ENCODE assay signal across 10 cellular contexts in the genomic region with DNA sequence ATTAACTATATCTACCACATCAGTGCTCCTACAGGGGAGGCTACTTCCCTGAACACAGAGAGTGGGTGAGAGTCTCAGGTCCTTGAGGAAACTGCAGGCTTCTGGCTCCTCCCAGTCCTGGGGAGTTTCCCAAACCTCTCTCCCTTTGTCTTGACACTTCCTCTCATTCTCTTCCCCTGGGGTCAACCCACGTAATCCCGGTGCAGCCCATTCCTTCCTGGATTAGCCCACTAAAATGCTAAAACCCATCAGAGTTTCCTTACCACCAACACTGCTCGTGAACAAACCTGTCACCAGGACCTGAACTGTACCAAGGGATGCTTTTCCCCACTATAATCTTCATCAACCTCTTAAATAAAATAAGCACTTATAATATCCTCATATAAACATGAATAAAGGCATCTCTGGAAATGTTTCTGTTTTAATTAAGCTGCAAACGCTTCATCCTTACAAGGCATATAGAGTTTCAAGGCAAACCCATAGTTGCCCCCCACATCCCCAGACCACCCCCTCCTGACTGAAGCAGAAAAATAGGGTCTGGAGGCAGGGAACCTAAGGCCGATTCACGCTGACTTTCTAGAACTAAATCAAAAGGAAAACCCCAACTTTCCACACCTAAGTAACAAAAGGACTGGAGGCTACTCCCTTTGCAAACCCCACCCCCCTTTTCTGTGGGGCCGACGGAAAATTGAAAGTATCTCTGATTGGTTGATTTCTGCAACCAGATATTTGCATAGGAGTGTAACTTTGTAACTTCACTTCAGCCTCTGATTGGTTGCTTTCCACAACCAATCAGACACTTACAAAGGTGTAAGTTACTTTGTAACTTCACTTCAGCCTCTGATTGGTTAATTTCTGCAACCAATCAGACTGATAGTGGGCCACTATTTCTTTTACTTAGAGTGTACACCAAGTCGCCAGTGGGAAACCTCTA. TPM values are rescaled to one million over a fixed set of nuclear protein-coding genes. Genes with fewer than 3 reads are reported as not detected.
DNase-seq lines count a peak whose midpoint lies in the region; ATAC-seq and TF ChIP-seq lines count a peak whose summit lies in the region.
"Had no signal": no experiment of that assay in that cellular context is flagged by ENCODE, and none has a peak within 500 bp of the region (broad histone marks: within the 10 kb centered on the region; RNA-seq: fewer than 3 reads in every experiment).

No MANE protein-coding gene starts in this region.

- no peak for TF ChIP-seq POLR2A in testis (IDR thresholded peaks at IDR 0.05)

- peaks cover 5% of the 10 kb centered on the region for H3K4me1 ChIP-seq in right cardiac atrium (ENCODE audit: control insufficient read depth, insufficient read depth, low read length)
- peaks cover 12% of the 10 kb centered on the region for H3K4me1 ChIP-seq in testis

- ATAC-seq in activated T-cell treated with anti-CD3 and anti-CD28 coated beads, Interleukin-2, amount 50 U/mL, for 72 hours (replicated peaks in 1 of 2), result peak; percentile 29 to 30
- peak; percentile 62 to 82 for ATAC-seq in right cardiac atrium
- ATAC-seq: body of pancreas had no signal

- H3K27ac ChIP-seq in right cardiac atrium (ENCODE audit: low read length), result peak overlapping the region; percentile 70
- H3K27ac ChIP-seq in testis, result peak overlapping the region; percentile 24 to 76
- H3K27ac ChIP-seq: thoracic aorta had no signal

- no peaks in the 10 kb centered on the region for H3K36me3 ChIP-seq in testis (ENCODE audit: low read depth, missing control alignments)
- H3K36me3 ChIP-seq: thoracic aorta had no signal

- peak overlapping the region; percentile 53 to 100 (median 96) for H3K4me3 Mint-ChIP-seq in IgD-negative memory B cell
- peak overlapping the region; percentile 91 for H3K4me3 Mint-ChIP-seq in activated T-cell treated with anti-CD3 and anti-CD28 coated beads, Interleukin-2, amount 50 U/mL, for 72 hours

- no peaks in the 10 kb centered on the region for H3K27me3 ChIP-seq in right cardiac atrium (ENCODE audit: control insufficient read depth, insufficient read depth)
- no peaks in the 10 kb centered on the region for H3K27me3 ChIP-seq in testis
- H3K27me3 ChIP-seq: body of pancreas had no signal

- TF ChIP-seq CTCF in testis (IDR thresholded peaks at IDR 0.05), result no peak

- H3K36me3 Mint-ChIP-seq in IgD-negative memory B cell, result peaks cover 4% of the 10 kb centered on the region
- H3K36me3 Mint-ChIP-seq in activated T-cell treated with anti-CD3 and anti-CD28 coated beads, Interleukin-2, amount 50 U/mL, for 72 hours (ENCODE audit: insufficient read depth in 2 of 2), result peaks cover 1 to 2% of the 10 kb centered on the region in 2 donors

- H3K27ac Mint-ChIP-seq in IgD-negative memory B cell, result peak overlapping the region; percentile 54 to 87 (median 87)
- H3K27ac Mint-ChIP-seq in activated T-cell treated with anti-CD3 and anti-CD28 coated beads, Interleukin-2, amount 50 U/mL, for 72 hours, result peak overlapping the region; percentile 52

- no peak overlapping the region for H3K4me3 ChIP-seq in right cardiac atrium (ENCODE audit: low read length)
- H3K4me3 ChIP-seq in testis, result peak overlapping the region in 1 of 2 donors; percentile 5
- H3K4me3 ChIP-seq: body of pancreas, thoracic aorta had no signal

- H3K9me3 ChIP-seq in right cardiac atrium (ENCODE audit: control insufficient read depth, low read length) (no peaks in the 10 kb centered on the region), testis (no peaks in the 10 kb centered on the region)
- H3K9me3 ChIP-seq: body of pancreas, thoracic aorta had no signal

- no peaks in the 10 kb centered on the region for H3K27me3 Mint-ChIP-seq in IgD-negative memory B cell
- no peaks in the 10 kb centered on the region for H3K27me3 Mint-ChIP-seq in activated T-cell treated with anti-CD3 and anti-CD28 coated beads, Interleukin-2, amount 50 U/mL, for 72 hours (ENCODE audit: low read depth)

- DNase-seq in activated T-cell treated with anti-CD3 and anti-CD28 coated beads, Interleukin-2, amount 50 U/mL, for 1 hour, result peak; percentile 36
- DNase-seq in activated T-cell treated with anti-CD3 and anti-CD28 coated beads for 4 hours, result no peak
- peak; percentile 72 to 78 for DNase-seq in activated T-cell treated with anti-CD3 and anti-CD28 coated beads, Interleukin-2, amount 50 U/mL, for 72 hours
- peak; percentile 55 to 71 (median 64) for DNase-seq in right cardiac atrium
- DNase-seq in testis, result peak; percentile 79
- DNase-seq in DMS79 treated with DMSO at 0.1 percent for 48 hours (lab: John Stamatoyannopoulos, UW), result no peak
- DNase-seq in NCI-H774 (lab: John Stamatoyannopoulos, UW), result no peak

- WGBS in right cardiac atrium, result 59% methylated on average over 9 of the region's 9 CpGs
- 26 to 30% methylated on average over 9 of the region's 9 CpGs for WGBS in testis, 2 donors

- peaks cover 32 to 37% (median 34%) of the 10 kb centered on the region in 3 donors for H3K4me1 Mint-ChIP-seq in IgD-negative memory B cell
- H3K4me1 Mint-ChIP-seq in activated T-cell treated with anti-CD3 and anti-CD28 coated beads, Interleukin-2, amount 50 U/mL, for 72 hours (ENCODE audit: low read depth), result peaks cover 69% of the 10 kb centered on the region

- no peaks in the 10 kb centered on the region for H3K9me3 Mint-ChIP-seq in IgD-negative memory B cell
- H3K9me3 Mint-ChIP-seq in activated T-cell treated with anti-CD3 and anti-CD28 coated beads, Interleukin-2, amount 50 U/mL, for 72 hours, result no peaks in the 10 kb centered on the region

- intact Hi-C loops in right cardiac atrium (cut with DNase I) (no loop called here), testis (cut with DNase I; ENCODE audit: low total_unique reads) (no loop called here)

RNA-seq across cellular contexts. Expression of a gene that starts 19.0 kb away (rescaled TPM):
- polyA plus RNA-seq in IgD-negative memory B cell, result 6,394 TPM
- total RNA-seq in activated T-cell treated with anti-CD3 and anti-CD28 coated beads, Interleukin-2, amount 50 U/mL, for 72 hours, result 1,000 to 10,000 TPM in 1 of 2 donors, 100 to 1,000 TPM in 1; 884 to 1,078 TPM
- total RNA-seq in right cardiac atrium, result 100 to 1,000 TPM; 341 to 630 (median 483) TPM
- polyA plus RNA-seq in right cardiac atrium, result 805 TPM
- total RNA-seq in testis, result 1,000 to 10,000 TPM; 2,819 to 3,571 TPM
- polyA plus RNA-seq in testis (ENCODE audit: insufficient read depth, low read depth, low replicate concordance), result 1,824 TPM

RNA-seq across cellular contexts. Expression of a gene that starts 43.6 kb away (rescaled TPM):
- 5.7 TPM for polyA plus RNA-seq in IgD-negative memory B cell
- 10 to 100 TPM; 35.1 to 39.4 TPM for total RNA-seq in activated T-cell treated with anti-CD3 and anti-CD28 coated beads, Interleukin-2, amount 50 U/mL, for 72 hours
- 1 to 10 TPM in 1 of 4 donors, under 1 TPM in 3; 0.29 to 1.3 (median 0.71) TPM for total RNA-seq in right cardiac atrium
- 0.50 TPM for polyA plus RNA-seq in right cardiac atrium
- 10 to 100 TPM; 19.1 to 44.1 TPM for total RNA-seq in testis
- polyA plus RNA-seq in testis (ENCODE audit: insufficient read depth, low read depth, low replicate concordance), result 82.5 TPM

RNA-seq across cellular contexts. Expression of a gene that starts 46.5 kb away (rescaled TPM):
- polyA plus RNA-seq in IgD-negative memory B cell (17.6 TPM), right cardiac atrium (28.2 TPM), testis (ENCODE audit: insufficient read depth, low read depth, low replicate concordance) (141 TPM)
- 100 to 1,000 TPM; 115 to 139 TPM for total RNA-seq in activated T-cell treated with anti-CD3 and anti-CD28 coated beads, Interleukin-2, amount 50 U/mL, for 72 hours
- total RNA-seq in right cardiac atrium (10 to 100 TPM; 71.5 to 97.1 (median 88.5) TPM), testis (10 to 100 TPM; 53.9 to 56.9 TPM)

Comparison
In these comparisons a context has a peak if more than half of its experiments do, and no peak if none do; other contexts are left out.
1. DNase-seq: peak in activated T-cell treated with anti-CD3 and anti-CD28 coated beads, Interleukin-2, amount 50 U/mL, for 1 hour (single experiment), activated T-cell treated with anti-CD3 and anti-CD28 coated beads, Interleukin-2, amount 50 U/mL, for 72 hours (2 of 2), right cardiac atrium (3 of 3) and testis (single experiment); none in activated T-cell treated with anti-CD3 and anti-CD28 coated beads for 4 hours (single experiment), DMS79 treated with DMSO at 0.1 percent for 48 hours (single experiment) and NCI-H774 (single experiment).
2. RNA of a gene that starts 43.6 kb away (total RNA-seq): 19.1 to 44.1 TPM in testis and 35.1 to 39.4 TPM in activated T-cell treated with anti-CD3 and anti-CD28 coated beads, Interleukin-2, amount 50 U/mL, for 72 hours; 0.29 to 1.3 TPM in right cardiac atrium; every median in the first group is over 4 times any median in the second.